ENCODE assay signal across 30 cellular contexts in genomic region chr5:180461303-180461702, GRCh38.
"Had no signal": no experiment of that assay in that cellular context is flagged by ENCODE, and none has a peak within 500 bp of the region (broad histone marks: within the 10 kb centered on the region; RNA-seq: fewer than 3 reads in every experiment).

No MANE protein-coding gene starts in this region.

- H3K27ac ChIP-seq: neutrophil, ovary, parathyroid adenoma, psoas muscle, right lobe of liver, sigmoid colon, suprapubic skin, testis, tibial artery, transverse colon, upper lobe of left lung, uterus had no signal

- H3K4me1 Mint-ChIP-seq: naive B cell; nephron progenitor cell; neural crest cell; stimulated activated naive CD8-positive, alpha-beta T cell treated with anti-CD3 and anti-CD28 coated beads, Interleukin-15, amount 100 ng/mL, for 72 hours had no signal

- H3K27me3 ChIP-seq: neutrophil, ovary, right lobe of liver, suprapubic skin, testis, transverse colon, upper lobe of left lung, uterus had no signal

- H3K9me3 ChIP-seq: neutrophil, ovary, psoas muscle, right lobe of liver, sigmoid colon, suprapubic skin, testis, transverse colon, uterus had no signal

- ATAC-seq: naive thymus-derived CD8-positive, alpha-beta T cell; psoas muscle; right cardiac atrium; right lobe of liver; stimulated activated memory B cell treated with anti-CD40 and anti-IgM and Interleukin-4, amounts not matched to agents 10 μg/mL and 1 μg/mL and 100 μg/mL, for 72 hours; stimulated activated naive CD8-positive, alpha-beta T cell treated with anti-CD3 and anti-CD28 coated beads, Interleukin-15, amount 100 ng/mL, for 72 hours; stimulated activated naive CD8-positive, alpha-beta T cell treated with anti-CD3 and anti-CD28 coated beads, Interleukin-15, Interleukin-2, amounts not matched to agents 100 U/mL and 50 U/mL, for 24 hours had no signal

- H3K4me1 ChIP-seq: parathyroid adenoma, psoas muscle, right lobe of liver, sigmoid colon, suprapubic skin, testis, tibial artery, upper lobe of left lung, uterus had no signal

- DNase-seq: naive B cell; naive thymus-derived CD8-positive, alpha-beta T cell; nephron progenitor cell; nucleus accumbens; ovary; psoas muscle; right cardiac atrium; sigmoid colon; small intestine; stimulated activated CD4-positive, alpha-beta T cell treated with anti-CD3 and anti-CD28 coated beads, Interleukin-12 subunit alpha, Interleukin-12 subunit beta, amount 100 ng/mL, for 4 hours; stimulated activated CD4-positive, alpha-beta T cell treated with anti-CD3 and anti-CD28 coated beads, Interleukin-1b, Interleukin-23, amount 100 ng/mL, for 48 hours; stimulated activated CD4-positive, alpha-beta T cell treated with anti-CD3 and anti-CD28 coated beads, Interleukin-4, amount 100 ng/mL, for 1 hour; stimulated activated CD4-positive, alpha-beta T cell treated with anti-CD3 and anti-CD28 coated beads, Interleukin-4, amount 100 ng/mL, for 4 hours; stimulated activated CD8-positive, alpha-beta memory T cell treated with anti-CD3 and anti-CD28 coated beads, Interleukin-4, amount 100 ng/mL, for 48 hours; stimulated activated naive CD4-positive, alpha-beta T cell; stimulated activated naive CD8-positive, alpha-beta T cell treated with anti-CD3 and anti-CD28 coated beads, Interleukin-15, amount 100 ng/mL, for 72 hours; stimulated activated naive CD8-positive, alpha-beta T cell treated with anti-CD3 and anti-CD28 coated beads, Interleukin-15, Interleukin-2, amounts not matched to agents 100 U/mL and 50 U/mL, for 24 hours; substantia nigra; testis; tibial artery; transverse colon; uterus had no signal

- H3K9me3 Mint-ChIP-seq: naive thymus-derived CD8-positive, alpha-beta T cell; natural killer cell treated with Interleukin-12 subunit alpha and Interleukin-12 subunit beta and Interleukin-15 and Interleukin-18, amount 100 ng/mL, for 72 hours; stimulated activated naive CD8-positive, alpha-beta T cell treated with anti-CD3 and anti-CD28 coated beads, Interleukin-15, amount 100 ng/mL, for 72 hours had no signal

- H3K27ac Mint-ChIP-seq: naive B cell; naive thymus-derived CD8-positive, alpha-beta T cell; natural killer cell treated with Interleukin-12 subunit alpha and Interleukin-12 subunit beta and Interleukin-15 and Interleukin-18, amount 100 ng/mL, for 72 hours; nephron progenitor cell; stimulated activated memory B cell treated with anti-CD40 and anti-IgM and Interleukin-4, amounts not matched to agents 10 μg/mL and 1 μg/mL and 100 μg/mL, for 72 hours; stimulated activated naive CD8-positive, alpha-beta T cell treated with anti-CD3 and anti-CD28 coated beads, Interleukin-15, amount 100 ng/mL, for 72 hours had no signal

- H3K27me3 Mint-ChIP-seq: natural killer cell treated with Interleukin-12 subunit alpha and Interleukin-12 subunit beta and Interleukin-15 and Interleukin-18, amount 100 ng/mL, for 72 hours; stimulated activated naive CD8-positive, alpha-beta T cell treated with anti-CD3 and anti-CD28 coated beads, Interleukin-15, amount 100 ng/mL, for 72 hours had no signal

- H3K4me3 ChIP-seq: ovary, psoas muscle, right lobe of liver, sigmoid colon, suprapubic skin, testis, tibial artery, transverse colon, upper lobe of left lung, uterus had no signal

- H2AFZ ChIP-seq: parathyroid adenoma had no signal

- H3K9ac ChIP-seq: parathyroid adenoma had no signal

- H3K4me3 Mint-ChIP-seq: naive B cell; naive thymus-derived CD8-positive, alpha-beta T cell; natural killer cell treated with Interleukin-12 subunit alpha and Interleukin-12 subunit beta and Interleukin-15 and Interleukin-18, amount 100 ng/mL, for 72 hours; nephron progenitor cell; neural crest cell; stimulated activated memory B cell treated with anti-CD40 and anti-IgM and Interleukin-4, amounts not matched to agents 10 μg/mL and 1 μg/mL and 100 μg/mL, for 72 hours; stimulated activated naive CD8-positive, alpha-beta T cell treated with anti-CD3 and anti-CD28 coated beads, Interleukin-15, amount 100 ng/mL, for 72 hours had no signal

- H3K36me3 ChIP-seq: neutrophil, ovary, right lobe of liver, sigmoid colon, suprapubic skin, tibial artery, transverse colon, upper lobe of left lung, uterus had no signal

- H3K79me2 ChIP-seq: parathyroid adenoma had no signal

- H3K36me3 Mint-ChIP-seq: naive B cell; naive thymus-derived CD8-positive, alpha-beta T cell; natural killer cell treated with Interleukin-12 subunit alpha and Interleukin-12 subunit beta and Interleukin-15 and Interleukin-18, amount 100 ng/mL, for 72 hours; stimulated activated memory B cell treated with anti-CD40 and anti-IgM and Interleukin-4, amounts not matched to agents 10 μg/mL and 1 μg/mL and 100 μg/mL, for 72 hours had no signal
